Comparison of ENCODE assay signal across 1 cellular context in the genomic region with DNA sequence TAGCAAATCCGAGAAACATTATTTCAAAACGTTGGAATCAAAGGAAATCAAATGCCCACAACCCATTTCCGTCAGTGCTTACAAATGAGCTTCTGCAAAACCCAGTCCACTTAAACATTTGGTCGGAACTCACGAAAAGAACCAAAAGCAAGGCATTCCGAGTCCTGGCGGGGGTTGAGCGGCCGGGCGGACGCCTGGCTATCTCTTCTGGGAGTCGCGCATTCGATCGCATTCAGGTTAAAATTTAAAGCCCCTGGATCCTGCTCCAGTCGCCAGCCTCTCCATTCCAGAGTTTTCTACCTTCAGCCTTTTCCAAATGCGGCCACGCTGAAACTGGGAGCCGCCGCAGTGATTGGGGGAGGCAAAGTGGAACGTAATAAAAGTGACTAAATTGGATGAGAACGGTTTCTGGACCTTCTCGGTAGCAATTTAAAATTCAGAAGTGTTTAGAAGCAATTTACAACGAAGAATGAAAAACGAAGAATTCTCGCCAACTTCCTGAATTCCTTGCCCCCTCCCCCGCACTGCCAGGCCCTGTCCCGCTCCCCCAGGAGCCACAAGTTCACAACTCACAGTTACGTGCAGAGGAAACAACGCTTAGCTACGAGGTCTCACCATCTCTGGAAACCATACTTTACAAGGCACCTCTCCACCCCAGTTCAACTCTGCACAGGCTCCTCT.
TF ChIP-seq lines count a peak whose summit lies in the region.

No MANE protein-coding gene starts in this region.

TF ChIP-seq in SK-N-SH treated with all-trans-retinoic acid at 6 μM for 48 hours, 23 proteins besides CTCF, POLR2A, EP300 and RAD21 (continued from another document):
- TF ChIP-seq PATZ1 (CRISPR knock-in tag; IDR thresholded peaks at IDR 0.05; ENCODE audit: borderline replicate concordance) (no peak), ISL1 (CRISPR knock-in tag; IDR thresholded peaks at IDR 0.05) (no peak), TOX (CRISPR knock-in tag; IDR thresholded peaks at IDR 0.05; ENCODE audit: borderline replicate concordance) (no peak), TCF4 (CRISPR knock-in tag; IDR thresholded peaks at IDR 0.05; ENCODE audit: borderline replicate concordance) (no peak)
